8 cellular contexts compared by ENCODE assay signal in genomic region chr4:184448828-184449227, GRCh38. TPM values are rescaled to one million over a fixed set of nuclear protein-coding genes. Genes with fewer than 3 reads are reported as not detected.
A peak's percentile ranks its signal among the peaks of the same experiment; 100 is the strongest.
DNase-seq lines count a peak whose midpoint lies in the region; ATAC-seq, FAIRE-seq and TF ChIP-seq lines count a peak whose summit lies in the region.

No MANE protein-coding gene starts in this region.

- H3K4me1 Mint-ChIP-seq in IgD-negative memory B cell (peaks cover 74 to 78% (median 78%) of the 10 kb centered on the region in 3 donors), astrocyte (ENCODE audit: low read depth, unreplicated experiment) (peaks cover 52% of the 10 kb centered on the region)

- H3K9me3 ChIP-seq in astrocyte (ENCODE audit: insufficient read depth, low read depth, low read length) (no peaks in the 10 kb centered on the region), keratinocyte (ENCODE audit: control insufficient read depth, low read depth, low read length) (no peaks in the 10 kb centered on the region), spleen (no peaks in the 10 kb centered on the region)

- ATAC-seq in GM19035 (IDR thresholded peaks at IDR 0.05; ENCODE audit: unreplicated experiment) (no peak), GM19455 (IDR thresholded peaks at IDR 0.05; ENCODE audit: unreplicated experiment) (no peak)

- dilution Hi-C loops in keratinocyte (cut with MboI; ENCODE audit: extremely low pct_ligation_motif_present, low sequenced_read_pairs) = no loop called here

- peak overlapping the region; percentile 47 to 96 (median 92) for H3K27ac Mint-ChIP-seq in IgD-negative memory B cell
- peak overlapping the region; percentile 68 for H3K27ac Mint-ChIP-seq in astrocyte (ENCODE audit: unreplicated experiment)

- H3K27me3 Mint-ChIP-seq in IgD-negative memory B cell (no peaks in the 10 kb centered on the region), astrocyte (ENCODE audit: low read depth, unreplicated experiment) (no peaks in the 10 kb centered on the region)

- peaks cover 8% of the 10 kb centered on the region for H3K36me3 Mint-ChIP-seq in IgD-negative memory B cell
- peaks cover 13% of the 10 kb centered on the region for H3K36me3 Mint-ChIP-seq in astrocyte (ENCODE audit: low read depth, unreplicated experiment)

- peak overlapping the region; percentile 85 for H3K4me2 ChIP-seq in astrocyte (ENCODE audit: low read length)
- H3K4me2 ChIP-seq in keratinocyte (ENCODE audit: control insufficient read depth, extremely low read depth, insufficient read depth, low read depth, low read length) = peak overlapping the region; percentile 55

- WGBS in spleen, 5 donors = 11 to 34% (median 20%) methylated on average over 10 of the region's 10 CpGs

- H3K4me3 ChIP-seq in astrocyte (ENCODE audit: insufficient read depth, low read depth, low read length) (peak overlapping the region; percentile 48), keratinocyte (ENCODE audit: control insufficient read depth in 2 of 3, extremely low read depth in 1 of 3, insufficient read depth in 2 of 3, low read depth in 1 of 3, low read length in 3 of 3) (peak overlapping the region in 2 of 3 experiments; percentile 25 to 27), spleen (peak overlapping the region in 7 of 8 donors; percentile 3 to 61 (median 25))

- H3K9ac ChIP-seq in astrocyte (ENCODE audit: low read length) (peak overlapping the region; percentile 48), keratinocyte (ENCODE audit: control insufficient read depth, extremely low read depth, insufficient read depth, low read length) (no peak overlapping the region)

- H4K20me1 ChIP-seq in astrocyte (ENCODE audit: insufficient read depth, low read length) = peaks cover 5% of the 10 kb centered on the region
- no peaks in the 10 kb centered on the region for H4K20me1 ChIP-seq in keratinocyte (ENCODE audit: control insufficient read depth, extremely low read depth, insufficient read depth, low read length)

- no peaks in the 10 kb centered on the region for H3K9me3 Mint-ChIP-seq in IgD-negative memory B cell
- no peaks in the 10 kb centered on the region for H3K9me3 Mint-ChIP-seq in astrocyte (ENCODE audit: unreplicated experiment)

- intact Hi-C loops in spleen (cut with DNase I; ENCODE audit: low total_unique reads) = no loop called here

- H3K27ac ChIP-seq in astrocyte (ENCODE audit: low read depth, low read length) (peak overlapping the region; percentile 42), keratinocyte (ENCODE audit: control insufficient read depth, insufficient read depth, low read length) (no peak overlapping the region), spleen (peak overlapping the region; percentile 64 to 88 (median 83))

- H3K36me3 ChIP-seq in astrocyte (ENCODE audit: insufficient read depth, low read length) (no peaks in the 10 kb centered on the region), keratinocyte (ENCODE audit: control insufficient read depth in 2 of 2, extremely low read depth in 1 of 2, insufficient read depth in 2 of 2, low read length in 2 of 2) (peaks cover 0 to 3% of the 10 kb centered on the region in 2 experiments), spleen (peaks cover 0 to 30% (median 6%) of the 10 kb centered on the region in 6 donors)

- no peak overlapping the region for H2AFZ ChIP-seq in astrocyte (ENCODE audit: low read depth, low read length)
- no peak overlapping the region for H2AFZ ChIP-seq in keratinocyte (ENCODE audit: control insufficient read depth, low read length)

- no peak for TF ChIP-seq CTCF in astrocyte (IDR thresholded peaks at IDR 0.05; ENCODE audit: insufficient read depth, low read depth, low read length)
- no peak for TF ChIP-seq CTCF in keratinocyte (optimal IDR thresholded peaks at IDR 0.05 in 1 of 3, IDR thresholded peaks at IDR 0.05 in 1 of 3, conservative IDR thresholded peaks at IDR 0.05 in 1 of 3; ENCODE audit: extremely low read depth in 1 of 3, insufficient read depth in 2 of 3, low read length in 3 of 3)
- no peak for TF ChIP-seq CTCF in spleen (IDR thresholded peaks at IDR 0.05 in 8 of 11, conservative IDR thresholded peaks at IDR 0.05 in 3 of 11)

- H3K27me3 ChIP-seq in astrocyte (ENCODE audit: insufficient read depth, low read length) = no peaks in the 10 kb centered on the region
- H3K27me3 ChIP-seq in keratinocyte (ENCODE audit: control insufficient read depth, extremely low read depth, insufficient read depth, low read length) = no peaks in the 10 kb centered on the region
- no peaks in the 10 kb centered on the region for H3K27me3 ChIP-seq in spleen (replicated peaks in 1 of 7)

- H3K4me3 Mint-ChIP-seq in IgD-negative memory B cell (peak overlapping the region; percentile 38 to 89 (median 78)), astrocyte (ENCODE audit: unreplicated experiment) (peak overlapping the region; percentile 62)

- DNase-seq in GM12892 (ENCODE audit: insufficient read length) (no peak), astrocyte (ENCODE audit: low read depth) (peak; percentile 41), keratinocyte (ENCODE audit: low read depth, low spot score) (no peak), spleen (no peak)
- no peak for DNase-seq in stimulated activated CD4-positive, alpha-beta T cell treated with anti-CD3 and anti-CD28 coated beads, Interleukin-4, amount 100 ng/mL, for 24 hours

- FAIRE-seq in GM12892 (lab: Jason Lieb, UNC) (peak; percentile 83), astrocyte (lab: Jason Lieb, UNC) (no peak), keratinocyte (lab: Jason Lieb, UNC) (no peak)

- H3K79me2 ChIP-seq in astrocyte (ENCODE audit: insufficient read depth, low read length) (peaks cover 57% of the 10 kb centered on the region), keratinocyte (ENCODE audit: control insufficient read depth, insufficient read depth, low read length) (peaks cover 64% of the 10 kb centered on the region)

- no peak for TF ChIP-seq POLR2A in GM12892 (IDR thresholded peaks at IDR 0.05; ENCODE audit: low read depth, low read length)
- TF ChIP-seq POLR2A in spleen (IDR thresholded peaks at IDR 0.05) = no peak

- no peaks in the 10 kb centered on the region for H3K9me1 ChIP-seq in keratinocyte (ENCODE audit: control insufficient read depth, extremely low read depth, insufficient read depth, low read length)

- H3K4me1 ChIP-seq in astrocyte (ENCODE audit: insufficient read depth, low read length) (peaks cover 24% of the 10 kb centered on the region), keratinocyte (ENCODE audit: control insufficient read depth, extremely low read depth, insufficient read depth, low read length) (peaks cover 22% of the 10 kb centered on the region), spleen (peaks cover 79 to 100% (median 99%) of the 10 kb centered on the region in 6 donors)

RNA-seq across cellular contexts. Expression of gene IRF2, which starts 25.5 kb away (rescaled TPM):
- polyA plus RNA-seq in GM12892 (2012; ENCODE audit: missing spikeins) = 68.6 TPM
- polyA plus RNA-seq in IgD-negative memory B cell (105 TPM), keratinocyte (16.4 to 23.8 TPM (median 22.9 TPM) in 3 replicates), spleen (10 to 100 TPM; 27.1 to 44.5 (median 42.4) TPM)
- total RNA-seq in astrocyte (12.6 and 18.0 TPM in 2 replicates), spleen (100 to 1,000 TPM in 1 of 7 donors, 10 to 100 TPM in 6; 83.2 to 101 (median 90.1) TPM)
- polyA plus RNA-seq in keratinocyte (2011; ENCODE audit: low read depth) = 10.0 TPM
- polyA plus RNA-seq in keratinocyte (2011; cell fraction: cytosol; rRNA removed) = 16.2 and 20.0 TPM in 2 replicates
- polyA plus RNA-seq in keratinocyte (2011; cell fraction: nucleus; rRNA removed) = 23.0 and 30.2 TPM in 2 replicates
- polyA plus RNA-seq in keratinocyte (2012; ENCODE audit: low replicate concordance) = 15.5 and 17.2 TPM in 2 replicates
- polyA minus RNA-seq in keratinocyte = 21.3 to 26.9 TPM (median 25.7 TPM) in 3 replicates
- polyA minus RNA-seq in keratinocyte (2011; cell fraction: cytosol; rRNA and poly(A)+ RNA removed) = 16.5 TPM
- polyA minus RNA-seq in keratinocyte (2011; cell fraction: nucleus; rRNA and poly(A)+ RNA removed) = 13.1 and 17.1 TPM in 2 replicates
